10 cellular contexts compared by ENCODE assay signal in the genomic region with DNA sequence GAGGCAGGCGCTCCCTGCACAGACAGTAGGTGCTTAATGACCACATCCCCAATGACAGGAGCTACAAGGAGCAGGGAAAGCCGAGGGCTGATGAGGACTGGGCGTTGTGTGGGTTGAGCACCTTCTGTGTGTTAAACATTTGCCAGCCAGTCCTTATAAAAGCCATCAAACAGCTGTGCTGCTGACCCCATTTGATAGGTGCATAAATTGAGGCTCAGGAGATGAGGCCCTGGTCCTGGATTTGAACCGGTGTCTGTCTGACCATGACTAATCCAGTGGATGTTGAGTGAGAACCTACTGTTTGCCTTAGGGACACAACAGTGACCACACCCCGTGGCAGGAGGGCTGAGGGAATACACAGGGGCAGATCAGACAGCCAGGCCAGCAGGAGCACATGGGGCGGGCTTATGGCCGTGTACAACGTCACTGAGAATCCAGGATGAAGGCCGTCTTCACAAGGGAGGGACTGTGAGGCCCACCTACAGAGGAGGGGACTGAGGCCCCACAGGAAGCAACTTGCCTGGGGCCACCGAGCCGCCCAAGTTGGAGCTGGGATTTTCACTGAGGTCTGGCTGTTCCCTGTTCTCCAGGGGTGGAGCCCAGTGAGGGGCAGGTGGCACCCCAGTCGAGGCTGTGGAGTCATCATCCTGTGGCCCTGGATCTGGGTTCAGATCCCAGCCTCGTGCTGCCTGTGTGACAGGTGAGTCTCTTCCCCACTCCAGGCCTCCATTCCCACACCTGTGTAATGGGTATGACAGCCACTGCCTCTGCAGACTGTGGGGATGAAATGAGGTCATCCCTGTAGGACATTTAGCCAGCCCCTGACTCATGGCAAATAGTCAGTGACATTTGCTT. TPM values are rescaled to one million over a fixed set of nuclear protein-coding genes. Genes with fewer than 3 reads are reported as not detected.
DNase-seq lines count a peak whose midpoint lies in the region; ATAC-seq and TF ChIP-seq lines count a peak whose summit lies in the region.
"Had no signal": no experiment of that assay in that cellular context is flagged by ENCODE, and none has a peak within 500 bp of the region (broad histone marks: within the 10 kb centered on the region; RNA-seq: fewer than 3 reads in every experiment).

No MANE protein-coding gene starts in this region.

- no peak overlapping the region for H3K4me3 Mint-ChIP-seq in activated naive CD4-positive, alpha-beta T cell treated with anti-CD3 and anti-CD28 coated beads, Interleukin-2, amount 50 U/mL, for 24 hours
- H3K4me3 Mint-ChIP-seq in dendritic cell treated with granulocyte-macrophage colony-stimulating factor and Interleukin-4, amounts not matched to agents 40 ng/mL and 50 ng/mL, for 4 days, result no peak overlapping the region
- H3K4me3 Mint-ChIP-seq in CD4-positive, alpha-beta memory T cell, result no peak overlapping the region

- ATAC-seq in upper lobe of right lung (no peak), HG02885 (IDR thresholded peaks at IDR 0.05; ENCODE audit: poor library complexity, unreplicated experiment) (no peak)

- H3K27ac ChIP-seq in mesodermal cell (ENCODE audit: low read depth, low read length, severe bottlenecking), result peak overlapping the region; percentile 96
- peak overlapping the region; percentile 75 for H3K27ac ChIP-seq in upper lobe of right lung
- no peak overlapping the region for H3K27ac ChIP-seq in CD4-positive, alpha-beta memory T cell (ENCODE audit: low read depth, low read length)

- POLR2A ChIA-PET in CD4-positive, alpha-beta memory T cell (lab: Charles Lee; ENCODE audit: partially characterized antibody), result no interaction called here

- intact Hi-C loops in dendritic cell treated with granulocyte-macrophage colony-stimulating factor and Interleukin-4, amounts not matched to agents 40 ng/mL and 50 ng/mL, for 4 days (cut with micrococcal nuclease), result no loop called here
- intact Hi-C loops in upper lobe of right lung (cut with DNase I), result no loop called here
- intact Hi-C loops in CD4-positive, alpha-beta memory T cell (cut with micrococcal nuclease), result no loop called here

- no peaks in the 10 kb centered on the region for H3K9me3 ChIP-seq in mesodermal cell (ENCODE audit: control insufficient read depth, low read length)
- H3K9me3 ChIP-seq in upper lobe of right lung, result no peaks in the 10 kb centered on the region
- H3K9me3 ChIP-seq in CD4-positive, alpha-beta memory T cell (ENCODE audit: control insufficient read depth in 1 of 2, low read length in 2 of 2), result no peaks in the 10 kb centered on the region

- 64% methylated on average over 10 to 13 of the region's 13 CpGs for WGBS in mesodermal cell (ENCODE audit: insufficient coverage in 2 of 2), 2 experiments

- H3K4me1 Mint-ChIP-seq in activated naive CD4-positive, alpha-beta T cell treated with anti-CD3 and anti-CD28 coated beads, Interleukin-2, amount 50 U/mL, for 24 hours, result no peaks in the 10 kb centered on the region
- peaks cover 76% of the 10 kb centered on the region for H3K4me1 Mint-ChIP-seq in dendritic cell treated with granulocyte-macrophage colony-stimulating factor and Interleukin-4, amounts not matched to agents 40 ng/mL and 50 ng/mL, for 4 days (ENCODE audit: low read depth)
- peaks cover 8 to 29% (median 11%) of the 10 kb centered on the region in 4 donors for H3K4me1 Mint-ChIP-seq in CD4-positive, alpha-beta memory T cell

- H3K27me3 ChIP-seq in upper lobe of right lung, result no peaks in the 10 kb centered on the region
- no peaks in the 10 kb centered on the region for H3K27me3 ChIP-seq in CD4-positive, alpha-beta memory T cell (ENCODE audit: insufficient read depth, low read length)

- peaks cover 31% of the 10 kb centered on the region for H3K4me1 ChIP-seq in mesodermal cell (ENCODE audit: control insufficient read depth, insufficient read depth, low read length, poor library complexity, severe bottlenecking)
- H3K4me1 ChIP-seq in upper lobe of right lung, result peaks cover 76% of the 10 kb centered on the region
- H3K4me1 ChIP-seq in CD4-positive, alpha-beta memory T cell (ENCODE audit: insufficient read depth, low read length), result peaks cover 6% of the 10 kb centered on the region

- H3K9me3 Mint-ChIP-seq in activated naive CD4-positive, alpha-beta T cell treated with anti-CD3 and anti-CD28 coated beads, Interleukin-2, amount 50 U/mL, for 24 hours, result no peaks in the 10 kb centered on the region
- no peaks in the 10 kb centered on the region for H3K9me3 Mint-ChIP-seq in dendritic cell treated with granulocyte-macrophage colony-stimulating factor and Interleukin-4, amounts not matched to agents 40 ng/mL and 50 ng/mL, for 4 days
- H3K9me3 Mint-ChIP-seq in CD4-positive, alpha-beta memory T cell, result no peaks in the 10 kb centered on the region
- H3K9me3 Mint-ChIP-seq: activated T-helper 2 cell treated with anti-CD3 and anti-CD28 coated beads, Interferon-gamma antibody, Interleukin-2, Interleukin-4, amounts not matched to agents 10 μg/mL and 5 μg/mL and 100 μg/mL, durations not matched to agents 14 hours and 24 hours and 36 hours had no signal

- peak overlapping the region; percentile 68 for H3K27ac Mint-ChIP-seq in activated naive CD4-positive, alpha-beta T cell treated with anti-CD3 and anti-CD28 coated beads, Interleukin-2, amount 50 U/mL, for 24 hours
- H3K27ac Mint-ChIP-seq in dendritic cell treated with granulocyte-macrophage colony-stimulating factor and Interleukin-4, amounts not matched to agents 40 ng/mL and 50 ng/mL, for 4 days, result peak overlapping the region; percentile 66
- H3K27ac Mint-ChIP-seq in CD4-positive, alpha-beta memory T cell, result no peak overlapping the region
- H3K27ac Mint-ChIP-seq: activated T-helper 2 cell treated with anti-CD3 and anti-CD28 coated beads, Interferon-gamma antibody, Interleukin-2, Interleukin-4, amounts not matched to agents 10 μg/mL and 5 μg/mL and 100 μg/mL, durations not matched to agents 14 hours and 24 hours and 36 hours had no signal

- no peaks in the 10 kb centered on the region for H3K36me3 ChIP-seq in mesodermal cell (ENCODE audit: control insufficient read depth, insufficient read depth, low read length)
- no peaks in the 10 kb centered on the region for H3K36me3 ChIP-seq in upper lobe of right lung
- no peaks in the 10 kb centered on the region for H3K36me3 ChIP-seq in CD4-positive, alpha-beta memory T cell (ENCODE audit: insufficient read depth, low read length)

- CTCF ChIA-PET in CD4-positive, alpha-beta memory T cell (lab: Charles Lee; ENCODE audit: partially characterized antibody), result interaction anchor here (2.4 kb wide), 1 partner anchor 122 kb away, joined by 8 read pairs; no protein-coding TSS in a partner anchor

- H3K4me3 ChIP-seq in mesodermal cell (ENCODE audit: extremely low read depth, insufficient read depth, low read length, poor library complexity, severe bottlenecking) (no peak overlapping the region), upper lobe of right lung (no peak overlapping the region)
- H3K4me3 ChIP-seq in CD4-positive, alpha-beta memory T cell (ENCODE audit: low read length in 2 of 2), result no peak overlapping the region

- no peaks in the 10 kb centered on the region for H3K27me3 Mint-ChIP-seq in activated naive CD4-positive, alpha-beta T cell treated with anti-CD3 and anti-CD28 coated beads, Interleukin-2, amount 50 U/mL, for 24 hours
- peaks cover 13% of the 10 kb centered on the region for H3K27me3 Mint-ChIP-seq in dendritic cell treated with granulocyte-macrophage colony-stimulating factor and Interleukin-4, amounts not matched to agents 40 ng/mL and 50 ng/mL, for 4 days
- peaks cover 0 to 2% of the 10 kb centered on the region in 2 donors for H3K27me3 Mint-ChIP-seq in CD4-positive, alpha-beta memory T cell

- no peak for DNase-seq in activated naive CD4-positive, alpha-beta T cell treated with Interleukin-2 at 50 U/mL for 16 hours
- no peak for DNase-seq in upper lobe of right lung
- no peak for DNase-seq in CD4-positive, alpha-beta memory T cell
- no peak for DNase-seq in NCI-H187 (lab: John Stamatoyannopoulos, UW)
- DNase-seq: GF-D8 had no signal

- no peaks in the 10 kb centered on the region for H3K36me3 Mint-ChIP-seq in activated naive CD4-positive, alpha-beta T cell treated with anti-CD3 and anti-CD28 coated beads, Interleukin-2, amount 50 U/mL, for 24 hours
- no peaks in the 10 kb centered on the region for H3K36me3 Mint-ChIP-seq in dendritic cell treated with granulocyte-macrophage colony-stimulating factor and Interleukin-4, amounts not matched to agents 40 ng/mL and 50 ng/mL, for 4 days (ENCODE audit: low read depth)
- H3K36me3 Mint-ChIP-seq in CD4-positive, alpha-beta memory T cell, result no peaks in the 10 kb centered on the region

- no peak for TF ChIP-seq CTCF in upper lobe of right lung (IDR thresholded peaks at IDR 0.05)

RNA-seq across cellular contexts. Expression of gene PLXND1, which starts 6.1 kb away (rescaled TPM):
- 443 TPM for polyA plus RNA-seq in mesodermal cell (2013, experiment 1 of 2)
- 298 TPM for polyA plus RNA-seq in mesodermal cell (2013, experiment 2 of 2)
- 284 TPM for total RNA-seq in upper lobe of right lung
- total RNA-seq in CD4-positive, alpha-beta memory T cell, result 10 to 100 TPM; 71.4 to 72.5 TPM
- 1 to 10 TPM in 1 of 2 donors, under 1 TPM in 1; 0.03 to 8.9 TPM for polyA plus RNA-seq in CD4-positive, alpha-beta memory T cell

Comparison
In these comparisons a context has a peak if more than half of its experiments do, and no peak if none do; other contexts are left out.
1. H3K27ac Mint-ChIP-seq: peak in activated naive CD4-positive, alpha-beta T cell treated with anti-CD3 and anti-CD28 coated beads, Interleukin-2, amount 50 U/mL, for 24 hours (single experiment) and dendritic cell treated with granulocyte-macrophage colony-stimulating factor and Interleukin-4, amounts not matched to agents 40 ng/mL and 50 ng/mL, for 4 days (single experiment); none in CD4-positive, alpha-beta memory T cell (0 of 7).